1 cellular context compared by ENCODE assay signal in genomic region chr1:228099331-228099732, GRCh38.
TF ChIP-seq lines count a peak whose summit lies in the region.

No MANE protein-coding gene starts in this region.

TF ChIP-seq in HEK293, 187 proteins besides CTCF, POLR2A, EP300 and RAD21 (continued from another document):
- TF ChIP-seq, protein P1, sequence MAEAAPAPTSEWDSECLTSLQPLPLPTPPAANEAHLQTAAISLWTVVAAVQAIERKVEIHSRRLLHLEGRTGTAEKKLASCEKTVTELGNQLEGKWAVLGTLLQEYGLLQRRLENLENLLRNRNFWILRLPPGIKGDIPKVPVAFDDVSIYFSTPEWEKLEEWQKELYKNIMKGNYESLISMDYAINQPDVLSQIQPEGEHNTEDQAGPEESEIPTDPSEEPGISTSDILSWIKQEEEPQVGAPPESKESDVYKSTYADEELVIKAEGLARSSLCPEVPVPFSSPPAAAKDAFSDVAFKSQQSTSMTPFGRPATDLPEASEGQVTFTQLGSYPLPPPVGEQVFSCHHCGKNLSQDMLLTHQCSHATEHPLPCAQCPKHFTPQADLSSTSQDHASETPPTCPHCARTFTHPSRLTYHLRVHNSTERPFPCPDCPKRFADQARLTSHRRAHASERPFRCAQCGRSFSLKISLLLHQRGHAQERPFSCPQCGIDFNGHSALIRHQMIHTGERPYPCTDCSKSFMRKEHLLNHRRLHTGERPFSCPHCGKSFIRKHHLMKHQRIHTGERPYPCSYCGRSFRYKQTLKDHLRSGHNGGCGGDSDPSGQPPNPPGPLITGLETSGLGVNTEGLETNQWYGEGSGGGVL (tag by site-specific recombination; IDR thresholded peaks at IDR 0.05): no peak
- TF ChIP-seq ZNF274 (IDR thresholded peaks at IDR 0.05; ENCODE audit: low read length): no peak
- TF ChIP-seq ZNF274 (tag by site-specific recombination; IDR thresholded peaks at IDR 0.05; ENCODE audit: borderline replicate concordance): no peak
- TF ChIP-seq ZNF324 (tag by site-specific recombination; IDR thresholded peaks at IDR 0.05): no peak
TF ChIP-seq in HEK293: peak in this region for 4.
